ENCODE assay signal across 14 cellular contexts in genomic region chr11:46429709-46430108, GRCh38. TPM values are rescaled to one million over a fixed set of nuclear protein-coding genes. Genes with fewer than 3 reads are reported as not detected.
"Had no signal": no experiment of that assay in that cellular context is flagged by ENCODE, and none has a peak within 500 bp of the region (broad histone marks: within the 10 kb centered on the region; RNA-seq: fewer than 3 reads in every experiment).

No MANE protein-coding gene starts in this region.

- H3K9me3 Mint-ChIP-seq: activated naive CD4-positive, alpha-beta T cell treated with anti-CD3 and anti-CD28 coated beads for 36 hours; activated T-helper 2 cell treated with anti-CD3 and anti-CD28 coated beads, Interferon-gamma antibody, Interleukin-2, Interleukin-4, amounts not matched to agents 10 μg/mL and 5 μg/mL and 100 μg/mL, durations not matched to agents 14 hours and 24 hours and 36 hours; natural killer cell treated with Interleukin-12 subunit alpha and Interleukin-12 subunit beta and Interleukin-15 and Interleukin-18, amount 100 ng/mL, for 72 hours had no signal

- H3K27ac ChIP-seq: adrenal gland, foreskin keratinocyte, left ventricle myocardium inferior, psoas muscle, right lobe of liver, suprapubic skin had no signal

- H3K4me3 ChIP-seq: adrenal gland, left ventricle myocardium inferior, psoas muscle, right lobe of liver, suprapubic skin had no signal

- H3K27ac Mint-ChIP-seq: activated naive CD4-positive, alpha-beta T cell treated with anti-CD3 and anti-CD28 coated beads for 36 hours; activated T-helper 2 cell treated with anti-CD3 and anti-CD28 coated beads, Interferon-gamma antibody, Interleukin-2, Interleukin-4, amounts not matched to agents 10 μg/mL and 5 μg/mL and 100 μg/mL, durations not matched to agents 14 hours and 24 hours and 36 hours had no signal

- H3K4me1 ChIP-seq: adrenal gland, foreskin keratinocyte, left ventricle myocardium inferior, psoas muscle, right lobe of liver, suprapubic skin had no signal

- H3K27me3 ChIP-seq: adrenal gland, foreskin keratinocyte, right lobe of liver, suprapubic skin had no signal

- DNase-seq: activated naive CD4-positive, alpha-beta T cell treated with anti-CD3 and anti-CD28 coated beads for 36 hours; adrenal gland; foreskin keratinocyte; left ventricle myocardium inferior; psoas muscle; right lobe of liver; stimulated activated naive CD8-positive, alpha-beta T cell treated with anti-CD3 and anti-CD28 coated beads, Interleukin-15, Interleukin-2, amounts not matched to agents 100 U/mL and 50 U/mL, for 24 hours; T-helper 9 cell had no signal

- ATAC-seq: activated CD4-positive, CD25-positive, alpha-beta regulatory T cell treated with anti-CD3 and anti-CD28 coated beads, Interleukin-2, amount 50 U/mL, for 24 hours; esophagus mucosa; foreskin keratinocyte; natural killer cell treated with Interleukin-12 subunit alpha and Interleukin-12 subunit beta and Interleukin-15 and Interleukin-18, amount 100 ng/mL, for 72 hours; psoas muscle; right lobe of liver; stimulated activated naive CD8-positive, alpha-beta T cell treated with anti-CD3 and anti-CD28 coated beads, Interleukin-15, Interleukin-2, amounts not matched to agents 100 U/mL and 50 U/mL, for 24 hours had no signal

- H3K9me3 ChIP-seq: adrenal gland, left ventricle myocardium inferior, psoas muscle, right lobe of liver, suprapubic skin had no signal

- H3K4me3 Mint-ChIP-seq: activated naive CD4-positive, alpha-beta T cell treated with anti-CD3 and anti-CD28 coated beads for 36 hours; natural killer cell treated with Interleukin-12 subunit alpha and Interleukin-12 subunit beta and Interleukin-15 and Interleukin-18, amount 100 ng/mL, for 72 hours had no signal

- H3K27me3 Mint-ChIP-seq: natural killer cell treated with Interleukin-12 subunit alpha and Interleukin-12 subunit beta and Interleukin-15 and Interleukin-18, amount 100 ng/mL, for 72 hours had no signal

RNA-seq across cellular contexts. Expression of gene CHRM4, which starts 38.1 kb away (rescaled TPM):
- total RNA-seq: activated CD8-positive, alpha-beta memory T cell treated with anti-CD3 and anti-CD28 coated beads for 36 hours; activated naive CD4-positive, alpha-beta T cell treated with anti-CD3 and anti-CD28 coated beads for 36 hours; foreskin keratinocyte; left ventricle myocardium inferior; psoas muscle; right lobe of liver had no signal
- polyA plus RNA-seq: foreskin keratinocyte, psoas muscle had no signal
